ENCODE assay signal across 1 cellular context in genomic region chr19:256804-257203, GRCh38. TPM values are rescaled to one million over a fixed set of nuclear protein-coding genes. Genes with fewer than 3 reads are reported as not detected.
"Had no signal": no experiment of that assay in that cellular context is flagged by ENCODE, and none has a peak within 500 bp of the region (broad histone marks: within the 10 kb centered on the region; RNA-seq: fewer than 3 reads in every experiment).

No MANE protein-coding gene starts in this region.

RNA-seq across cellular contexts. Expression of gene PLPP2, which starts 34.4 kb away (rescaled TPM):
- total RNA-seq: G401 had no signal
